17 cellular contexts compared by ENCODE assay signal in the genomic region with DNA sequence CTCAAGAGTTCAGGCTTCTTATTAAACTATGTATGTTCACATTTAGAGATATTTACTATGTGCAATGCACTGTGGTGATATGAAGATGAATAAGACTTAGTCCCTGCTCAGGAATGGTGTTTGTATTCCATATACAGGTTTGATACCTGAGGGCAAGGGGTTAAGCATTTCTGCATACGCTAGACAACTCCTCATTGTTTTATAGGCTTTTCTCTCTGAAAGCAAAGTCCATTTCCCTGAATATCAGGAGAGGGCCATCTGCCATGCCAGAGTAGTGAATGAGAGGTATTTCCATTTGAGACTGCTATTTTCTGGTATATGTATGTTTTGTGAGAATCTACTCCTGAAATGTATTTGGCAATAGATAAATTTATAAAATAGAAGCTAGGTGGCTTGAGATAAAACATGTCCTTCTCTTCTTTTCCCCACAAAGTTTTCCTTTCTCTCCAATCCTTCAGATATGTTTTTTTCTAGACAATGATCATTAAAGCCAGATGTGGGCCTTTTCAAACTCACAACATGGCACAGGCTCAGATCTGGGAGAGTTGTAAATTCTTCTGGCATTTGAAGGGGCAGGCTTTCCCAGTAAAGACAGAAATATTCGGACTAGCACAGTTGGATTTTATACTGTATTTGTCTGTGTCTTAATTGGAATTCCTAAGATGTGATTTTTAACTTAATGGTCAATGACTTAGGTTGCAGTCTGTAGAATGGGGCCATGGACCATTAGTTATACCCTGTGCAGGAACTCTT.
DNase-seq lines count a peak whose midpoint lies in the region; ATAC-seq and TF ChIP-seq lines count a peak whose summit lies in the region.
"Had no signal": no experiment of that assay in that cellular context is flagged by ENCODE, and none has a peak within 500 bp of the region (broad histone marks: within the 10 kb centered on the region; RNA-seq: fewer than 3 reads in every experiment).

No MANE protein-coding gene starts in this region.

- ATAC-seq in left colon (peak; percentile 52), HG02642 (IDR thresholded peaks at IDR 0.05; ENCODE audit: poor library complexity, unreplicated experiment) (no peak)
- ATAC-seq: activated naive CD8-positive, alpha-beta T cell treated with anti-CD3 and anti-CD28 coated beads, Interleukin-2, amount 50 U/mL, for 24 hours; left lung; Right ventricle myocardium inferior had no signal

- BruUV-seq in mammary epithelial cell (replicated peaks; lab: Mats Ljungman, UMichigan): no TSS peak

- H3K9ac ChIP-seq in mammary epithelial cell (ENCODE audit: insufficient read depth, low read length) (no peak overlapping the region), adipocyte (ENCODE audit: low read length) (no peak overlapping the region)

- no peaks in the 10 kb centered on the region for H3K27me3 Mint-ChIP-seq in activated T-cell treated with anti-CD3 and anti-CD28 coated beads, Interleukin-2, amount 50 U/mL, for 24 hours
- H3K27me3 Mint-ChIP-seq: activated CD4-positive, alpha-beta memory T cell treated with anti-CD3 and anti-CD28 coated beads for 36 hours had no signal

- no peak for TF ChIP-seq POLR2A in breast epithelium (IDR thresholded peaks at IDR 0.05)

- in situ Hi-C loops in mammary epithelial cell (cut with MboI; ENCODE audit: low sequenced_read_pairs in 2 of 2): no loop called here

- no peak for DNase-seq in breast epithelium (ENCODE audit: low spot score in 2 of 2)
- DNase-seq in mammary epithelial cell: no peak
- DNase-seq in adipocyte (ENCODE audit: low read depth): peak; percentile 78
- no peak for DNase-seq in left colon
- DNase-seq in NCI-H1930 (lab: John Stamatoyannopoulos, UW): no peak
- no peak for DNase-seq in activated T-cell treated with anti-CD3 and anti-CD28 coated beads, Interleukin-2, amount 50 U/mL, for 24 hours
- DNase-seq in substantia nigra (lab: John Stamatoyannopoulos, UW): no peak
- DNase-seq: activated CD4-positive, alpha-beta memory T cell treated with anti-CD3 and anti-CD28 coated beads for 36 hours; activated effector memory CD4-positive, alpha-beta T cell treated with anti-CD3 and anti-CD28 coated beads, Interleukin-2, amount 50 U/mL, for 16 hours; activated naive CD8-positive, alpha-beta T cell treated with anti-CD3 and anti-CD28 coated beads, Interleukin-2, amount 50 U/mL, for 24 hours; cerebellar nuclear complex; hypothalamus; left lung; NCI-H1048; NCI-H2081 had no signal

- no peak overlapping the region for H3K4me3 Mint-ChIP-seq in activated T-cell treated with anti-CD3 and anti-CD28 coated beads, Interleukin-2, amount 50 U/mL, for 24 hours
- H3K4me3 Mint-ChIP-seq: activated CD4-positive, alpha-beta memory T cell treated with anti-CD3 and anti-CD28 coated beads for 36 hours; activated naive CD8-positive, alpha-beta T cell treated with anti-CD3 and anti-CD28 coated beads, Interleukin-2, amount 50 U/mL, for 24 hours had no signal

- no peaks in the 10 kb centered on the region for H3K36me3 Mint-ChIP-seq in activated T-cell treated with anti-CD3 and anti-CD28 coated beads, Interleukin-2, amount 50 U/mL, for 24 hours (ENCODE audit: low read depth)
- H3K36me3 Mint-ChIP-seq: activated CD4-positive, alpha-beta memory T cell treated with anti-CD3 and anti-CD28 coated beads for 36 hours had no signal

- no peaks in the 10 kb centered on the region for H4K20me1 ChIP-seq in mammary epithelial cell (ENCODE audit: insufficient read depth, low read length)

- intact Hi-C loops in breast epithelium (cut with DNase I; ENCODE audit: low total_unique reads): no loop called here
- intact Hi-C loops in mammary epithelial cell (cut with micrococcal nuclease): loop anchor here (10.0 kb wide), 1 partner anchor 837 kb away; no protein-coding TSS in a partner anchor
- intact Hi-C loops in left colon (cut with DNase I, micrococcal nuclease): no loop called here

- dilution Hi-C loops in mammary epithelial cell (cut with HindIII; ENCODE audit: low sequenced_read_pairs): no loop called here

- H3K27me3 ChIP-seq in breast epithelium (no peaks in the 10 kb centered on the region), mammary epithelial cell (ENCODE audit: insufficient read depth, low read length) (no peaks in the 10 kb centered on the region), adipocyte (replicated peaks; ENCODE audit: control insufficient read depth, insufficient read depth, low read length) (no peaks in the 10 kb centered on the region)
- H3K27me3 ChIP-seq: left lung had no signal

- no peaks in the 10 kb centered on the region for H3K36me3 ChIP-seq in breast epithelium
- no peaks in the 10 kb centered on the region for H3K36me3 ChIP-seq in mammary epithelial cell (ENCODE audit: insufficient read depth, low read length)
- H3K36me3 ChIP-seq in adipocyte (ENCODE audit: control insufficient read depth, insufficient read depth, low read length, severe bottlenecking): no peaks in the 10 kb centered on the region
- H3K36me3 ChIP-seq: left lung had no signal

- no peak overlapping the region for H3K4me3 ChIP-seq in breast epithelium
- no peak overlapping the region for H3K4me3 ChIP-seq in mammary epithelial cell (replicated peaks in 1 of 3; ENCODE audit: insufficient read depth in 1 of 3, low read depth in 2 of 3, low read length in 3 of 3)
- H3K4me3 ChIP-seq in adipocyte (ENCODE audit: low read length): no peak overlapping the region
- H3K4me3 ChIP-seq: left lung had no signal

- no peak overlapping the region for H3K4me2 ChIP-seq in mammary epithelial cell (ENCODE audit: insufficient read depth, low read depth, low read length)

- H3K9me3 ChIP-seq in breast epithelium (no peaks in the 10 kb centered on the region), mammary epithelial cell (replicated peaks; ENCODE audit: insufficient read depth, low read length) (no peaks in the 10 kb centered on the region), adipocyte (ENCODE audit: control insufficient read depth, low read length) (no peaks in the 10 kb centered on the region)
- H3K9me3 ChIP-seq: left lung had no signal

- TF ChIP-seq CTCF in breast epithelium (IDR thresholded peaks at IDR 0.05) (no peak), mammary epithelial cell (conservative IDR thresholded peaks at IDR 0.05 in 1 of 2, IDR thresholded peaks at IDR 0.05 in 1 of 2; ENCODE audit: extremely low read depth in 1 of 2, insufficient read depth in 1 of 2, low read depth in 1 of 2, low read length in 2 of 2) (no peak)

- H3K4me1 Mint-ChIP-seq in activated T-cell treated with anti-CD3 and anti-CD28 coated beads, Interleukin-2, amount 50 U/mL, for 24 hours (ENCODE audit: low read depth): peaks cover 11% of the 10 kb centered on the region

- no peaks in the 10 kb centered on the region for H3K79me2 ChIP-seq in mammary epithelial cell (ENCODE audit: insufficient read depth, low read length)

- peak overlapping the region; percentile 26 to 92 for H3K27ac ChIP-seq in breast epithelium
- H3K27ac ChIP-seq in mammary epithelial cell (ENCODE audit: insufficient read depth, low read depth, low read length): no peak overlapping the region
- no peak overlapping the region for H3K27ac ChIP-seq in substantia nigra (ENCODE audit: low read depth, low read length, poor library complexity, severe bottlenecking)
- H3K27ac ChIP-seq: left lung had no signal

- WGBS in mammary epithelial cell (ENCODE audit: low coverage, missing lambda C conversion rate): 16% methylated on average over 2 of the region's 2 CpGs

- CTCF ChIA-PET in mammary epithelial cell (lab: Charles Lee; ENCODE audit: low non-redundant PET): no interaction called here

- H2AFZ ChIP-seq in mammary epithelial cell (ENCODE audit: low read depth, low read length): no peak overlapping the region

- H3K27ac Mint-ChIP-seq in activated T-cell treated with anti-CD3 and anti-CD28 coated beads, Interleukin-2, amount 50 U/mL, for 24 hours: no peak overlapping the region
- H3K27ac Mint-ChIP-seq: activated CD4-positive, alpha-beta memory T cell treated with anti-CD3 and anti-CD28 coated beads for 36 hours; activated naive CD8-positive, alpha-beta T cell treated with anti-CD3 and anti-CD28 coated beads, Interleukin-2, amount 50 U/mL, for 24 hours had no signal

- H3K4me1 ChIP-seq in breast epithelium (peaks cover 0 to 21% of the 10 kb centered on the region in 2 donors), mammary epithelial cell (ENCODE audit: insufficient read depth, low read length) (peaks cover 45% of the 10 kb centered on the region), adipocyte (ENCODE audit: control insufficient read depth, insufficient read depth, low read length) (peaks cover 56% of the 10 kb centered on the region)

- H3K9me3 Mint-ChIP-seq in activated T-cell treated with anti-CD3 and anti-CD28 coated beads, Interleukin-2, amount 50 U/mL, for 24 hours: no peaks in the 10 kb centered on the region
- H3K9me3 Mint-ChIP-seq: activated CD4-positive, alpha-beta memory T cell treated with anti-CD3 and anti-CD28 coated beads for 36 hours; activated naive CD8-positive, alpha-beta T cell treated with anti-CD3 and anti-CD28 coated beads, Interleukin-2, amount 50 U/mL, for 24 hours had no signal

Comparison
In these comparisons a context has a peak if more than half of its experiments do, and no peak if none do; other contexts are left out.
1. H3K27ac ChIP-seq: peak in breast epithelium (2 of 2); none in mammary epithelial cell (single experiment) and substantia nigra (single experiment).